In the genomic region with DNA sequence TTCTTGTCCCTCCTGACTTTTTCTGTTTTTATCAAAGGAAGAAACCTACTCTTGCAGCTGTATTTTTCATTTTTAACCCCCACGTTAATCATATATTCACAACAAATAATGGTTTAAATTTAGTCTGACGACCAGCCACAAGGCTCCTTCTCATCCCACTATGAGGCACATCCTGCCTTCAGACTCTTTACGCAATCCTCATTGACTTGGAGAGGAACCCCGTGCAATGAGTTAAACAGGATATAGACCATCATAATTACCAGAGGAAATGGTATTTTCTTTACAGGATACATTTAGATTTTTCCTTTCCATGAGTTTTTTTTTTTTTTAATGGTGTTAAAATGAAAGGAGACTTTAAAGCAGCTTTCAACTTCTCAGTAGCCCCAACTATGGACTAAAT, we compare ENCODE assay signal across 15 cellular contexts.
DNase-seq lines count a peak whose midpoint lies in the region; ATAC-seq, FAIRE-seq and TF ChIP-seq lines count a peak whose summit lies in the region.
"Had no signal": no experiment of that assay in that cellular context is flagged by ENCODE, and none has a peak within 500 bp of the region (broad histone marks: within the 10 kb centered on the region; RNA-seq: fewer than 3 reads in every experiment).

No MANE protein-coding gene starts in this region.

- H3K4me1 ChIP-seq in A549 (peaks cover 93% of the 10 kb centered on the region), IMR-90 (ENCODE audit: control insufficient read depth, insufficient read depth, low read length) (peaks cover 10% of the 10 kb centered on the region), left lung (peaks cover 4 to 44% of the 10 kb centered on the region in 2 donors)

- no peak overlapping the region for H3K4me3 ChIP-seq in A549
- H3K4me3 ChIP-seq in IMR-90 (ENCODE audit: insufficient read depth, low read depth, low read length), result no peak overlapping the region
- H3K4me3 ChIP-seq in left lung, result no peak overlapping the region
- H3K4me3 ChIP-seq: skin epidermis had no signal

- no peak overlapping the region for H2BK15ac ChIP-seq in IMR-90 (ENCODE audit: low read depth, low read length)

- no peak overlapping the region for H3K4ac ChIP-seq in IMR-90 (ENCODE audit: low read depth, low read length)

- 27% methylated on average over 4 of the region's 4 CpGs for WGBS in A549 (ENCODE audit: missing lambda C conversion rate)
- WGBS in IMR-90 (ENCODE audit: extremely low coverage in 2 of 2, insufficient read length in 1 of 2), 2 experiments, result 0% methylated on average over 1 of the region's 4 CpGs; no CpG with 5 or more reads in 1 of the 2 experiments

- in situ Hi-C loops in IMR-90 (cut with MboI; ENCODE audit: low sequenced_read_pairs), result no loop called here

- no peak overlapping the region for H4K8ac ChIP-seq in IMR-90 (ENCODE audit: low read depth in 2 of 2, low read length in 2 of 2)

- peak overlapping the region; percentile 69 for H2BK5ac ChIP-seq in IMR-90 (ENCODE audit: low read depth, low read length, poor library complexity, severe bottlenecking)

- H2AFZ ChIP-seq in IMR-90 (replicated peaks; ENCODE audit: low read length, poor library complexity), result no peak overlapping the region

- peaks cover 28 to 67% of the 10 kb centered on the region in 2 experiments for H3K79me1 ChIP-seq in IMR-90 (ENCODE audit: low read depth in 1 of 2, low read length in 2 of 2)

- intact Hi-C loops in IMR-90 (cut with micrococcal nuclease), result no loop called here
- intact Hi-C loops in left lung (cut with DNase I), result no loop called here

- TF ChIP-seq RAD21 in A549 (conservative IDR thresholded peaks at IDR 0.05 in 1 of 2, IDR thresholded peaks at IDR 0.05 in 1 of 2) (no peak), IMR-90 (IDR thresholded peaks at IDR 0.05; ENCODE audit: low read length) (peak; percentile 23; the same call in 1 of the 2 replicates)

- no peak overlapping the region for H3K14ac ChIP-seq in IMR-90 (replicated peaks; ENCODE audit: low read depth, low read length)

- H2AK9ac ChIP-seq in IMR-90 (replicated peaks; ENCODE audit: low read depth, low read length, poor library complexity), result no peak overlapping the region

- H3K27me3 ChIP-seq in IMR-90 (ENCODE audit: control insufficient read depth, insufficient read depth, low read length) (no peaks in the 10 kb centered on the region), left lung (no peaks in the 10 kb centered on the region)

- H2AK5ac ChIP-seq in IMR-90 (ENCODE audit: low read depth, low read length), result no peak overlapping the region

- BruUV-seq in IMR-90 (replicated peaks; lab: Mats Ljungman, UMichigan), result no TSS peak

- TF ChIP-seq POLR2A in A549 (IDR thresholded peaks at IDR 0.05; ENCODE audit: low read length) (no peak), IMR-90 (IDR thresholded peaks at IDR 0.05; ENCODE audit: low read depth, low read length) (no peak)

- H3K18ac ChIP-seq in IMR-90 (ENCODE audit: low read depth, low read length), result no peak overlapping the region

- no peaks in the 10 kb centered on the region for H3K27me3 Mint-ChIP-seq in brain

- peak overlapping the region; percentile 72 to 88; a peak in 5 of 6 replicates for H3K27ac ChIP-seq in A549
- no peak overlapping the region for H3K27ac ChIP-seq in IMR-90 (ENCODE audit: insufficient read depth, low read length)
- H3K27ac ChIP-seq in left lung, result peak overlapping the region; percentile 17 to 38

- no peak overlapping the region for H3K56ac ChIP-seq in IMR-90 (ENCODE audit: extremely low read depth, insufficient read depth, low read length)

- no peaks in the 10 kb centered on the region for H3K36me3 Mint-ChIP-seq in brain
- H3K36me3 Mint-ChIP-seq in activated naive CD4-positive, alpha-beta T cell treated with anti-CD3 and anti-CD28 coated beads, Interleukin-2, amount 50 U/mL, for 72 hours, result no peaks in the 10 kb centered on the region
- H3K36me3 Mint-ChIP-seq: memory B cell had no signal

- no peaks in the 10 kb centered on the region for H3K9me3 ChIP-seq in A549
- H3K9me3 ChIP-seq in IMR-90 (ENCODE audit: control insufficient read depth, insufficient read depth, low read length), result no peaks in the 10 kb centered on the region
- no peaks in the 10 kb centered on the region for H3K9me3 ChIP-seq in left lung

- peaks cover 2% of the 10 kb centered on the region; the same call in 1 of the 2 replicates for H3K36me3 ChIP-seq in IMR-90 (ENCODE audit: control insufficient read depth, insufficient read depth, low read length)
- H3K36me3 ChIP-seq in left lung, result no peaks in the 10 kb centered on the region

- no peak overlapping the region for H3K4me3 Mint-ChIP-seq in brain
- H3K4me3 Mint-ChIP-seq: memory B cell had no signal

- H3K23ac ChIP-seq in IMR-90 (ENCODE audit: low read depth, low read length), result no peak overlapping the region; the same call in 1 of the 2 replicates

- peak in 1 of 2 experiments; percentile 33; a peak in 1 of 6 replicates for ATAC-seq in A549
- peak; percentile 87 for ATAC-seq in IMR-90 (ENCODE audit: low read depth)
- peak; percentile 46 for ATAC-seq in left lung
- ATAC-seq in activated naive CD4-positive, alpha-beta T cell treated with anti-CD3 and anti-CD28 coated beads, Interleukin-2, amount 50 U/mL, for 72 hours, result no peak
- no peak for ATAC-seq in GM19455 (IDR thresholded peaks at IDR 0.05; ENCODE audit: unreplicated experiment)

- TF ChIP-seq CTCF in A549 (IDR thresholded peaks at IDR 0.05) (no peak), IMR-90 (conservative IDR thresholded peaks at IDR 0.05; ENCODE audit: low read depth, low read length) (no peak), brain (conservative IDR thresholded peaks at IDR 0.05) (no peak), left lung (IDR thresholded peaks at IDR 0.05) (no peak)

- H3K9me1 ChIP-seq in IMR-90 (ENCODE audit: insufficient read depth, low read length), result peaks cover 18% of the 10 kb centered on the region

- peak; percentile 13 for FAIRE-seq in A549 (lab: Jason Lieb, UNC)
- FAIRE-seq: frontal cortex had no signal

- H3K4me1 Mint-ChIP-seq in brain, result peaks cover 83% of the 10 kb centered on the region

- CTCF ChIA-PET in A549 (lab: Yijun Ruan, JAX) (interaction anchor here (1.2 to 2.1 kb wide), 5 partner anchors 8 to 69 kb away, joined by 3 to 12 read pairs (median 5); partner anchors contain the start of gene WWTR1), IMR-90 (lab: Yijun Ruan, JAX) (interaction anchor here (1.4 kb wide), 1 partner anchor 9 kb away, joined by 3 read pairs; no protein-coding TSS in a partner anchor)

- no peak for TF ChIP-seq EP300 in A549 (IDR thresholded peaks at IDR 0.05)

- no peak overlapping the region for H4K91ac ChIP-seq in IMR-90 (ENCODE audit: insufficient read depth, low read depth, low read length)

- dilution Hi-C loops in IMR-90 (cut with HindIII; ENCODE audit: low sequenced_read_pairs, unreplicated experiment), result no loop called here

- H3K9ac ChIP-seq in IMR-90 (ENCODE audit: low read depth, low read length), result no peak overlapping the region

- H2BK120ac ChIP-seq in IMR-90 (ENCODE audit: low read depth, low read length), result no peak overlapping the region; the same call in 1 of the 2 replicates

- H3K27ac Mint-ChIP-seq in brain, result peak overlapping the region in 3 of 5 experiments; percentile 59 to 75 (median 60)
- no peak overlapping the region for H3K27ac Mint-ChIP-seq in activated naive CD4-positive, alpha-beta T cell treated with anti-CD3 and anti-CD28 coated beads, Interleukin-2, amount 50 U/mL, for 72 hours
- H3K27ac Mint-ChIP-seq: memory B cell had no signal

- H4K20me1 ChIP-seq in IMR-90 (ENCODE audit: insufficient read depth, low read length), result peaks cover 22% of the 10 kb centered on the region

- POLR2A ChIA-PET in A549 (lab: Yijun Ruan, JAX) (no interaction called here), IMR-90 (lab: Charles Lee; ENCODE audit: unreplicated experiment) (no interaction called here)

- H4K5ac ChIP-seq in IMR-90 (ENCODE audit: low read depth, low read length), result no peak overlapping the region

- no peak overlapping the region for H2BK20ac ChIP-seq in IMR-90 (ENCODE audit: low read depth, low read length)

- no peaks in the 10 kb centered on the region for H3K9me3 Mint-ChIP-seq in brain
- H3K9me3 Mint-ChIP-seq in activated naive CD4-positive, alpha-beta T cell treated with anti-CD3 and anti-CD28 coated beads, Interleukin-2, amount 50 U/mL, for 72 hours, result no peaks in the 10 kb centered on the region
- H3K9me3 Mint-ChIP-seq: memory B cell had no signal

- H3K4me2 ChIP-seq in A549 (peak overlapping the region; percentile 59), IMR-90 (ENCODE audit: low read depth, low read length) (peak overlapping the region; percentile 52; the same call in 1 of the 2 replicates)

- DNase-seq in A549 (ENCODE audit: low read depth in 1 of 2, low spot score in 1 of 2) (no peak), IMR-90 (peak; percentile 96), left lung (no peak), NCI-H345 (lab: John Stamatoyannopoulos, UW) (no peak), SKM-1 (lab: John Stamatoyannopoulos, UW; ENCODE audit: unreplicated experiment) (no peak)
- no peak for DNase-seq in activated naive CD4-positive, alpha-beta T cell treated with anti-CD3 and anti-CD28 coated beads, Interleukin-2, amount 50 U/mL, for 72 hours (ENCODE audit: low spot score in 2 of 2)
- DNase-seq: amygdala, GOT3, NCI-H526, T1000 had no signal

TF ChIP-seq in A549, 52 proteins besides CTCF, POLR2A, EP300 and RAD21:
- TF ChIP-seq EHF (CRISPR knock-in tag; IDR thresholded peaks at IDR 0.05) (no peak), CBX8 (IDR thresholded peaks at IDR 0.05) (no peak), CEBPB (IDR thresholded peaks at IDR 0.05) (peak; percentile 76 to 91; a peak in 3 of 4 replicates)

TF ChIP-seq in IMR-90, 13 proteins besides CTCF, POLR2A, EP300 and RAD21 (continues in another document):
- no peak for TF ChIP-seq NFE2L2 (IDR thresholded peaks at IDR 0.05; ENCODE audit: low read depth, low read length)
- TF ChIP-seq RFX5 (IDR thresholded peaks at IDR 0.05; ENCODE audit: low read depth, low read length), result no peak
- TF ChIP-seq RCOR1 (IDR thresholded peaks at IDR 0.05; ENCODE audit: insufficient replicate concordance, low read length), result no peak
- TF ChIP-seq MXI1 (IDR thresholded peaks at IDR 0.05; ENCODE audit: borderline replicate concordance, low read depth, low read length), result peak; percentile 53; the same call in 1 of the 2 replicates
- TF ChIP-seq BHLHE40 (IDR thresholded peaks at IDR 0.05; ENCODE audit: low read depth, low read length), result peak; percentile 57; the same call in 1 of the 2 replicates
- TF ChIP-seq MAZ (IDR thresholded peaks at IDR 0.05; ENCODE audit: borderline replicate concordance, low read depth, low read length), result no peak
- TF ChIP-seq ELK1 (IDR thresholded peaks at IDR 0.05; ENCODE audit: borderline replicate concordance, low read depth, low read length), result no peak
- no peak for TF ChIP-seq CHD1 (IDR thresholded peaks at IDR 0.05; ENCODE audit: low read depth, low read length)

Comparison
In these comparisons a context has a peak if more than half of its experiments do, and no peak if none do; other contexts are left out.
1. ATAC-seq: peak in IMR-90 (single experiment) and left lung (single experiment); none in activated naive CD4-positive, alpha-beta T cell treated with anti-CD3 and anti-CD28 coated beads, Interleukin-2, amount 50 U/mL, for 72 hours (0 of 2) and GM19455 (single experiment).
2. H3K27ac Mint-ChIP-seq: peak in brain (3 of 5); none in activated naive CD4-positive, alpha-beta T cell treated with anti-CD3 and anti-CD28 coated beads, Interleukin-2, amount 50 U/mL, for 72 hours (0 of 2).